ENCODE assay signal across 13 cellular contexts in genomic region chr5:10578292-10578663, GRCh38. TPM values are rescaled to one million over a fixed set of nuclear protein-coding genes. Genes with fewer than 3 reads are reported as not detected.
DNase-seq lines count a peak whose midpoint lies in the region; ATAC-seq and TF ChIP-seq lines count a peak whose summit lies in the region.
"Had no signal": no experiment of that assay in that cellular context is flagged by ENCODE, and none has a peak within 500 bp of the region (broad histone marks: within the 10 kb centered on the region; RNA-seq: fewer than 3 reads in every experiment).

No MANE protein-coding gene starts in this region.

- H3K27ac Mint-ChIP-seq in activated T-cell treated with anti-CD3 and anti-CD28 coated beads, Interleukin-2, amount 50 U/mL, for 72 hours, result no peak overlapping the region
- no peak overlapping the region for H3K27ac Mint-ChIP-seq in activated T-cell treated with anti-CD3 and anti-CD28 coated beads, Interleukin-2, amount 50 U/mL, for 24 hours
- peak overlapping the region; percentile 49; the same call in 1 of the 2 replicates for H3K27ac Mint-ChIP-seq in HFFc6
- peak overlapping the region; percentile 53 for H3K27ac Mint-ChIP-seq in activated naive CD8-positive, alpha-beta T cell treated with anti-CD3 and anti-CD28 coated beads, Interleukin-2, amount 50 U/mL, for 24 hours
- H3K27ac Mint-ChIP-seq in stimulated activated effector memory CD8-positive, alpha-beta T cell treated with anti-CD3 and anti-CD28 coated beads, Interleukin-12 subunit alpha, Interleukin-12 subunit beta, amount 100 ng/mL, for 72 hours, result peak overlapping the region; percentile 55

- H3K9me3 Mint-ChIP-seq in activated T-cell treated with anti-CD3 and anti-CD28 coated beads, Interleukin-2, amount 50 U/mL, for 72 hours, result no peaks in the 10 kb centered on the region
- no peaks in the 10 kb centered on the region for H3K9me3 Mint-ChIP-seq in activated T-cell treated with anti-CD3 and anti-CD28 coated beads, Interleukin-2, amount 50 U/mL, for 24 hours
- no peaks in the 10 kb centered on the region for H3K9me3 Mint-ChIP-seq in HFFc6
- H3K9me3 Mint-ChIP-seq in activated naive CD8-positive, alpha-beta T cell treated with anti-CD3 and anti-CD28 coated beads, Interleukin-2, amount 50 U/mL, for 24 hours, result no peaks in the 10 kb centered on the region
- H3K9me3 Mint-ChIP-seq in stimulated activated effector memory CD8-positive, alpha-beta T cell treated with anti-CD3 and anti-CD28 coated beads, Interleukin-12 subunit alpha, Interleukin-12 subunit beta, amount 100 ng/mL, for 72 hours, result no peaks in the 10 kb centered on the region

- 66% methylated on average over 1 of the region's 1 CpG for WGBS in smooth muscle cell (ENCODE audit: low lambda C conversion rate)

- H3K27me3 ChIP-seq in smooth muscle cell (ENCODE audit: low read depth), result no peaks in the 10 kb centered on the region

- no peaks in the 10 kb centered on the region for H3K4me1 ChIP-seq in smooth muscle cell (ENCODE audit: low read depth)

- no peak for TF ChIP-seq CTCF in HFFc6 (IDR thresholded peaks at IDR 0.05)
- TF ChIP-seq CTCF in smooth muscle cell (IDR thresholded peaks at IDR 0.05; ENCODE audit: borderline replicate concordance, insufficient read depth, poor library complexity, severe bottlenecking), result no peak

- peak overlapping the region; percentile 21 to 34 for H3K4me3 Mint-ChIP-seq in activated T-cell treated with anti-CD3 and anti-CD28 coated beads, Interleukin-2, amount 50 U/mL, for 72 hours
- no peak overlapping the region for H3K4me3 Mint-ChIP-seq in activated T-cell treated with anti-CD3 and anti-CD28 coated beads, Interleukin-2, amount 50 U/mL, for 24 hours
- H3K4me3 Mint-ChIP-seq in HFFc6, result no peak overlapping the region
- peak overlapping the region; percentile 48 for H3K4me3 Mint-ChIP-seq in activated naive CD8-positive, alpha-beta T cell treated with anti-CD3 and anti-CD28 coated beads, Interleukin-2, amount 50 U/mL, for 24 hours
- no peak overlapping the region for H3K4me3 Mint-ChIP-seq in stimulated activated effector memory CD8-positive, alpha-beta T cell treated with anti-CD3 and anti-CD28 coated beads, Interleukin-12 subunit alpha, Interleukin-12 subunit beta, amount 100 ng/mL, for 72 hours

- H3K27ac ChIP-seq in smooth muscle cell (ENCODE audit: low read depth), result no peak overlapping the region

- no peak overlapping the region for H3K9ac ChIP-seq in smooth muscle cell (ENCODE audit: low read depth)

- no peaks in the 10 kb centered on the region for H3K36me3 ChIP-seq in smooth muscle cell (ENCODE audit: low read depth)

- H3K79me2 ChIP-seq in smooth muscle cell (ENCODE audit: low read depth), result peaks cover 4% of the 10 kb centered on the region

- ATAC-seq in activated T-cell treated with anti-CD3 and anti-CD28 coated beads, Interleukin-2, amount 50 U/mL, for 72 hours (replicated peaks in 1 of 2), result no peak
- peak; percentile 26 for ATAC-seq in activated naive CD8-positive, alpha-beta T cell treated with anti-CD3 and anti-CD28 coated beads, Interleukin-2, amount 50 U/mL, for 24 hours
- no peak for ATAC-seq in stimulated activated effector memory CD8-positive, alpha-beta T cell treated with anti-CD3 and anti-CD28 coated beads, Interleukin-12 subunit alpha, Interleukin-12 subunit beta, amount 100 ng/mL, for 72 hours
- no peak for ATAC-seq in GM21515 (IDR thresholded peaks at IDR 0.05; ENCODE audit: unreplicated experiment)

- no peaks in the 10 kb centered on the region for H4K20me1 ChIP-seq in smooth muscle cell (ENCODE audit: low read depth)

- no peaks in the 10 kb centered on the region for H3K9me3 ChIP-seq in smooth muscle cell (replicated peaks; ENCODE audit: low read depth)

- H3K4me1 Mint-ChIP-seq in activated T-cell treated with anti-CD3 and anti-CD28 coated beads, Interleukin-2, amount 50 U/mL, for 72 hours (ENCODE audit: low read depth), result peaks cover 48% of the 10 kb centered on the region
- H3K4me1 Mint-ChIP-seq in activated T-cell treated with anti-CD3 and anti-CD28 coated beads, Interleukin-2, amount 50 U/mL, for 24 hours (ENCODE audit: low read depth), result peaks cover 52% of the 10 kb centered on the region
- H3K4me1 Mint-ChIP-seq in HFFc6 (ENCODE audit: low read depth), result peaks cover 49% of the 10 kb centered on the region
- H3K4me1 Mint-ChIP-seq in activated naive CD8-positive, alpha-beta T cell treated with anti-CD3 and anti-CD28 coated beads, Interleukin-2, amount 50 U/mL, for 24 hours, result peaks cover 69% of the 10 kb centered on the region
- peaks cover 48% of the 10 kb centered on the region for H3K4me1 Mint-ChIP-seq in stimulated activated effector memory CD8-positive, alpha-beta T cell treated with anti-CD3 and anti-CD28 coated beads, Interleukin-12 subunit alpha, Interleukin-12 subunit beta, amount 100 ng/mL, for 72 hours

- H3F3A ChIP-seq in smooth muscle cell (ENCODE audit: low read depth), result no peaks in the 10 kb centered on the region

- no peak overlapping the region for H3K4me3 ChIP-seq in smooth muscle cell

- H3K36me3 Mint-ChIP-seq in activated T-cell treated with anti-CD3 and anti-CD28 coated beads, Interleukin-2, amount 50 U/mL, for 72 hours (ENCODE audit: insufficient read depth in 2 of 2), result peaks cover 2 to 3% of the 10 kb centered on the region in 2 donors
- no peaks in the 10 kb centered on the region for H3K36me3 Mint-ChIP-seq in activated T-cell treated with anti-CD3 and anti-CD28 coated beads, Interleukin-2, amount 50 U/mL, for 24 hours (ENCODE audit: low read depth)
- H3K36me3 Mint-ChIP-seq in HFFc6 (ENCODE audit: low read depth), result peaks cover 12% of the 10 kb centered on the region; the same call in 1 of the 2 replicates
- peaks cover 9% of the 10 kb centered on the region for H3K36me3 Mint-ChIP-seq in activated naive CD8-positive, alpha-beta T cell treated with anti-CD3 and anti-CD28 coated beads, Interleukin-2, amount 50 U/mL, for 24 hours (ENCODE audit: low read depth)
- H3K36me3 Mint-ChIP-seq in stimulated activated effector memory CD8-positive, alpha-beta T cell treated with anti-CD3 and anti-CD28 coated beads, Interleukin-12 subunit alpha, Interleukin-12 subunit beta, amount 100 ng/mL, for 72 hours, result peaks cover 7% of the 10 kb centered on the region

- H2AFZ ChIP-seq in smooth muscle cell (ENCODE audit: low read depth), result no peak overlapping the region

- H3K27me3 Mint-ChIP-seq in activated T-cell treated with anti-CD3 and anti-CD28 coated beads, Interleukin-2, amount 50 U/mL, for 72 hours (ENCODE audit: low read depth), result no peaks in the 10 kb centered on the region
- H3K27me3 Mint-ChIP-seq in activated T-cell treated with anti-CD3 and anti-CD28 coated beads, Interleukin-2, amount 50 U/mL, for 24 hours, result peaks cover 8% of the 10 kb centered on the region
- H3K27me3 Mint-ChIP-seq in HFFc6 (ENCODE audit: insufficient read depth), result peaks cover 2% of the 10 kb centered on the region
- H3K27me3 Mint-ChIP-seq in activated naive CD8-positive, alpha-beta T cell treated with anti-CD3 and anti-CD28 coated beads, Interleukin-2, amount 50 U/mL, for 24 hours, result peaks cover 2% of the 10 kb centered on the region

- no peak for DNase-seq in activated T-cell treated with anti-CD3 and anti-CD28 coated beads, Interleukin-2, amount 50 U/mL, for 72 hours
- DNase-seq in activated T-cell treated with anti-CD3 and anti-CD28 coated beads, Interleukin-2, amount 50 U/mL, for 24 hours, result no peak
- DNase-seq in HFFc6 (no peak), NCI-H2171 (lab: John Stamatoyannopoulos, UW) (no peak), smooth muscle cell (lab: John Stamatoyannopoulos, UW; ENCODE audit: unreplicated experiment) (no peak)
- DNase-seq in activated naive CD8-positive, alpha-beta T cell treated with anti-CD3 and anti-CD28 coated beads, Interleukin-2, amount 50 U/mL, for 24 hours, result no peak
- no peak for DNase-seq in stimulated activated effector memory CD8-positive, alpha-beta T cell treated with anti-CD3 and anti-CD28 coated beads, Interleukin-12 subunit alpha, Interleukin-12 subunit beta, amount 100 ng/mL, for 72 hours (ENCODE audit: low spot score in 2 of 2)
- DNase-seq: ACHN; activated CD4-positive, alpha-beta T cell treated with anti-CD3 and anti-CD28 coated beads for 1 hour; activated T-cell treated with anti-CD3 and anti-CD28 coated beads, Interleukin-2, amount 50 U/mL, for 48 hours; NCI-H1105 treated with DMSO at 0.1 percent for 48 hours; NCI-H2227 treated with DMSO at 0.1 percent for 48 hours had no signal

- no peak overlapping the region for H3K4me2 ChIP-seq in smooth muscle cell

RNA-seq across cellular contexts. Expression of gene ANKRD33B, which starts 14.4 kb away (rescaled TPM):
- total RNA-seq in activated T-cell treated with anti-CD3 and anti-CD28 coated beads, Interleukin-2, amount 50 U/mL, for 72 hours, result 10 to 100 TPM in 1 of 2 donors, 1 to 10 TPM in 1; 6.2 to 12.0 TPM
- total RNA-seq in HFFc6 (2021; fragmentation: NEBNext Ultra II Directional; extraction: Animal tissue kit (Norgen Biotek cat#: 25700)), result 10 to 100 TPM in 4 of 6 experiments, 1 to 10 TPM in 2; 6.3 to 13.2 (median 11.9) TPM
- total RNA-seq in smooth muscle cell, result 2.2 TPM in 2 replicates
- polyA plus RNA-seq in smooth muscle cell, result 1.1 and 1.2 TPM in 2 replicates

Comparison
In these comparisons a context has a peak if more than half of its experiments do, and no peak if none do; other contexts are left out.
1. H3K4me3 Mint-ChIP-seq: peak in activated T-cell treated with anti-CD3 and anti-CD28 coated beads, Interleukin-2, amount 50 U/mL, for 72 hours (2 of 2) and activated naive CD8-positive, alpha-beta T cell treated with anti-CD3 and anti-CD28 coated beads, Interleukin-2, amount 50 U/mL, for 24 hours (single experiment); none in activated T-cell treated with anti-CD3 and anti-CD28 coated beads, Interleukin-2, amount 50 U/mL, for 24 hours (single experiment), HFFc6 (single experiment) and stimulated activated effector memory CD8-positive, alpha-beta T cell treated with anti-CD3 and anti-CD28 coated beads, Interleukin-12 subunit alpha, Interleukin-12 subunit beta, amount 100 ng/mL, for 72 hours (single experiment).
2. H3K27ac Mint-ChIP-seq: peak in HFFc6 (single experiment), activated naive CD8-positive, alpha-beta T cell treated with anti-CD3 and anti-CD28 coated beads, Interleukin-2, amount 50 U/mL, for 24 hours (single experiment) and stimulated activated effector memory CD8-positive, alpha-beta T cell treated with anti-CD3 and anti-CD28 coated beads, Interleukin-12 subunit alpha, Interleukin-12 subunit beta, amount 100 ng/mL, for 72 hours (single experiment); none in activated T-cell treated with anti-CD3 and anti-CD28 coated beads, Interleukin-2, amount 50 U/mL, for 72 hours (single experiment) and activated T-cell treated with anti-CD3 and anti-CD28 coated beads, Interleukin-2, amount 50 U/mL, for 24 hours (single experiment).